In the genomic region with DNA sequence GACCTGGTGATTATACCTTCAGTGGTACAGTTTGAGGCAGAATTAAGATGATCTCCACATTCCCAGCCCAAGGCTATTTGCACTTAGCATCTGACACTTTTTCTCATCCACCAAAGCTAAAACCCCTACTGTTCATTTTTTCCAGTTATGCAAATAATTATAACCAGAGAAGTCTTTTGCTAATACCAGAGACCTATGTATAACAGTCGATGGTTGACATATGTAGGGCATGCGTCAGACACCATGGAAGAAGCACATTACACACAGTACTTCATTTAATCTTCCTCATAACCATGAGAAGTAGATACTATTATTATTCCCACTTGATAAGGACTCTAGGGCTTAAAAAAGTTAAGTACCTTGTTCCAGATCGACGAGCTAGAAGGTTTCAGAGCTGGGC, we compare ENCODE assay signal across 30 cellular contexts. TPM values are rescaled to one million over a fixed set of nuclear protein-coding genes. Genes with fewer than 3 reads are reported as not detected.
DNase-seq lines count a peak whose midpoint lies in the region; ATAC-seq and TF ChIP-seq lines count a peak whose summit lies in the region.
"Had no signal": no experiment of that assay in that cellular context is flagged by ENCODE, and none has a peak within 500 bp of the region (broad histone marks: within the 10 kb centered on the region; RNA-seq: fewer than 3 reads in every experiment).

No MANE protein-coding gene starts in this region.

- in situ Hi-C loops in mammary epithelial cell (cut with MboI; ENCODE audit: low sequenced_read_pairs in 2 of 2), result no loop called here
- in situ Hi-C loops in Panc1 (cut with HindIII; ENCODE audit: low pct_unique_long_range_greater_than_20kb, low sequenced_read_pairs), result no loop called here

- no peak overlapping the region for H3K9ac ChIP-seq in mammary epithelial cell (ENCODE audit: insufficient read depth, low read length)
- H3K9ac ChIP-seq: neural progenitor cell had no signal

- CTCF ChIA-PET in mammary epithelial cell (lab: Charles Lee; ENCODE audit: low non-redundant PET) (interaction anchor here (0.8 kb wide), 1 partner anchor 14 kb away, joined by 4 read pairs; no protein-coding TSS in a partner anchor), Panc1 (lab: Charles Lee) (no interaction called here)

- dilution Hi-C loops in mammary epithelial cell (cut with HindIII; ENCODE audit: low sequenced_read_pairs), result loop anchor here (5.0 kb wide), 1 partner anchor 39 kb away; no protein-coding TSS in a partner anchor

- BruUV-seq in mammary epithelial cell (replicated peaks; lab: Mats Ljungman, UMichigan), result no TSS peak
- no TSS peak for BruUV-seq in Panc1 (replicated peaks; lab: Mats Ljungman, UMichigan)

- TF ChIP-seq CTCF in mammary epithelial cell (conservative IDR thresholded peaks at IDR 0.05 in 1 of 2, IDR thresholded peaks at IDR 0.05 in 1 of 2; ENCODE audit: extremely low read depth in 1 of 2, insufficient read depth in 1 of 2, low read depth in 1 of 2, low read length in 2 of 2), result no peak
- no peak for TF ChIP-seq CTCF in breast epithelium (IDR thresholded peaks at IDR 0.05)
- no peak for TF ChIP-seq CTCF in Panc1 (IDR thresholded peaks at IDR 0.05)
- TF ChIP-seq CTCF in GM20000 (IDR thresholded peaks at IDR 0.05; ENCODE audit: extremely low read depth, missing control alignments), result no peak

- ATAC-seq in HG02870 (IDR thresholded peaks at IDR 0.05; ENCODE audit: unreplicated experiment), result peak; percentile 19
- no peak for ATAC-seq in Panc1
- ATAC-seq: activated CD4-positive, alpha-beta T cell treated with anti-CD3 and anti-CD28 coated beads for 36 hours; CD8-positive, alpha-beta T cell; gastrocnemius medialis; right lobe of liver; Right ventricle myocardium inferior; SK-N-SH treated with all-trans-retinoic acid at 6 μM for 48 hours; stimulated activated effector memory CD8-positive, alpha-beta T cell treated with anti-CD3 and anti-CD28 coated beads, Interleukin-12 subunit alpha, Interleukin-12 subunit beta, amount 100 ng/mL, for 72 hours had no signal

- no peak overlapping the region for H3K4me3 ChIP-seq in mammary epithelial cell (replicated peaks in 1 of 3; ENCODE audit: insufficient read depth in 1 of 3, low read depth in 2 of 3, low read length in 3 of 3)
- H3K4me3 ChIP-seq in breast epithelium, result no peak overlapping the region
- H3K4me3 ChIP-seq in Panc1 (ENCODE audit: low read depth in 2 of 2, low read length in 2 of 2), result no peak overlapping the region
- H3K4me3 ChIP-seq: gastrocnemius medialis, hepatocyte, MG63, neural progenitor cell, right lobe of liver, testis, uterus had no signal

- intact Hi-C loops in mammary epithelial cell (cut with micrococcal nuclease) (no loop called here), breast epithelium (cut with DNase I; ENCODE audit: low total_unique reads) (no loop called here), Panc1 (cut with micrococcal nuclease; ENCODE audit: unreplicated experiment) (no loop called here)

- H3K36me3 ChIP-seq in mammary epithelial cell (ENCODE audit: insufficient read depth, low read length) (no peaks in the 10 kb centered on the region), breast epithelium (no peaks in the 10 kb centered on the region), Panc1 (ENCODE audit: control insufficient read depth, insufficient read depth, low read length) (no peaks in the 10 kb centered on the region)
- H3K36me3 ChIP-seq: gastrocnemius medialis, MG63, neural progenitor cell, right lobe of liver, uterus had no signal

- H3K27me3 ChIP-seq in mammary epithelial cell (ENCODE audit: insufficient read depth, low read length) (no peaks in the 10 kb centered on the region), breast epithelium (no peaks in the 10 kb centered on the region), Panc1 (ENCODE audit: control insufficient read depth, insufficient read depth, low read length) (no peaks in the 10 kb centered on the region)
- H3K27me3 ChIP-seq: gastrocnemius medialis, hepatocyte, MG63, neural progenitor cell, right lobe of liver, testis, uterus had no signal

- H3K79me2 ChIP-seq in mammary epithelial cell (ENCODE audit: insufficient read depth, low read length), result peaks cover 85% of the 10 kb centered on the region

- no peak overlapping the region for H3K4me2 ChIP-seq in mammary epithelial cell (ENCODE audit: insufficient read depth, low read depth, low read length)
- H3K4me2 ChIP-seq: hepatocyte, neural progenitor cell had no signal

- no peak overlapping the region for H2AFZ ChIP-seq in mammary epithelial cell (ENCODE audit: low read depth, low read length)
- H2AFZ ChIP-seq: hepatocyte, neural progenitor cell had no signal

- POLR2A ChIA-PET in Panc1 (lab: Charles Lee), result no interaction called here

- DNase-seq in mammary epithelial cell (no peak), breast epithelium (ENCODE audit: low spot score in 2 of 2) (no peak), Panc1 (ENCODE audit: low read depth, low spot score) (no peak), GM20000 (ENCODE audit: low spot score) (no peak), NCI-H2081 (lab: John Stamatoyannopoulos, UW) (no peak)
- DNase-seq in activated naive CD4-positive, alpha-beta T cell treated with Interleukin-2 at 50 U/mL for 16 hours, result no peak
- DNase-seq in activated T-cell treated with anti-CD3 and anti-CD28 coated beads, Interleukin-2, amount 50 U/mL, for 1 hour, result no peak
- DNase-seq: 8988T; activated CD4-positive, alpha-beta T cell treated with anti-CD3 and anti-CD28 coated beads for 36 hours; activated CD8-positive, alpha-beta memory T cell treated with anti-CD3 and anti-CD28 coated beads for 24 hours; activated effector memory CD4-positive, alpha-beta T cell treated with anti-CD3 and anti-CD28 coated beads, Interleukin-2, amount 50 U/mL, for 16 hours; CD8-positive, alpha-beta T cell; dermis blood vessel endothelial cell; gastrocnemius medialis; GOT3; KG1; MG63; NCI-H2029 treated with DMSO at 0.1 percent for 48 hours; NCI-H2227 treated with DMSO at 0.1 percent for 48 hours; right lobe of liver; stimulated activated CD4-positive, alpha-beta T cell treated with anti-CD3 and anti-CD28 coated beads, Interleukin-4, amount 100 ng/mL, for 1 hour; T-helper 2 cell; testis; uterus had no signal

- H3K4me1 ChIP-seq in mammary epithelial cell (ENCODE audit: insufficient read depth, low read length) (peaks cover 44% of the 10 kb centered on the region), breast epithelium (no peaks in the 10 kb centered on the region), Panc1 (ENCODE audit: control insufficient read depth, insufficient read depth, low read length) (peaks cover 70% of the 10 kb centered on the region)
- H3K4me1 ChIP-seq: gastrocnemius medialis, neural progenitor cell, right lobe of liver, testis, uterus had no signal

- no peak for TF ChIP-seq POLR2A in breast epithelium (IDR thresholded peaks at IDR 0.05)

- H4K20me1 ChIP-seq in mammary epithelial cell (ENCODE audit: insufficient read depth, low read length), result no peaks in the 10 kb centered on the region

- no peaks in the 10 kb centered on the region for H3K9me3 ChIP-seq in mammary epithelial cell (replicated peaks; ENCODE audit: insufficient read depth, low read length)
- H3K9me3 ChIP-seq in breast epithelium, result no peaks in the 10 kb centered on the region
- no peaks in the 10 kb centered on the region for H3K9me3 ChIP-seq in Panc1 (ENCODE audit: control insufficient read depth, insufficient read depth, low read depth, low read length)
- H3K9me3 ChIP-seq: gastrocnemius medialis, MG63, right lobe of liver, testis, uterus had no signal

- WGBS in mammary epithelial cell (ENCODE audit: low coverage, missing lambda C conversion rate), result 98% methylated on average over 4 of the region's 4 CpGs

- H3K27ac ChIP-seq in mammary epithelial cell (ENCODE audit: insufficient read depth, low read depth, low read length), result peak overlapping the region; percentile 2
- no peak overlapping the region for H3K27ac ChIP-seq in breast epithelium
- H3K27ac ChIP-seq in Panc1 (ENCODE audit: low read length), result peak overlapping the region; percentile 72
- H3K27ac ChIP-seq: gastrocnemius medialis, neural progenitor cell, right lobe of liver, testis, uterus had no signal

RNA-seq across cellular contexts. Expression of a gene that starts 36.5 kb away (rescaled TPM):
- total RNA-seq in mammary epithelial cell, result 10 to 100 TPM; 32.0 to 41.1 TPM
- polyA plus RNA-seq in mammary epithelial cell, result 26.0 TPM
- polyA minus RNA-seq in mammary epithelial cell, result 20.5 TPM
- 1 to 10 TPM; 2.1 to 9.5 (median 4.7) TPM for total RNA-seq in breast epithelium
- total RNA-seq in Panc1 (2021; ENCODE audit: unreplicated experiment), result 66.3 TPM
- 20.0 TPM for polyA plus RNA-seq in Panc1 (2012; ENCODE audit: insufficient read length)

Comparison
In these comparisons a context has a peak if more than half of its experiments do, and no peak if none do; other contexts are left out.
1. H3K27ac ChIP-seq: peak in mammary epithelial cell (single experiment) and Panc1 (single experiment); none in breast epithelium (0 of 2).